ENCODE assay signal across 17 cellular contexts in genomic region chr4:21947768-21948346, GRCh38. TPM values are rescaled to one million over a fixed set of nuclear protein-coding genes. Genes with fewer than 3 reads are reported as not detected.
DNase-seq lines count a peak whose midpoint lies in the region; ATAC-seq and TF ChIP-seq lines count a peak whose summit lies in the region.
"Had no signal": no experiment of that assay in that cellular context is flagged by ENCODE, and none has a peak within 500 bp of the region (broad histone marks: within the 10 kb centered on the region; RNA-seq: fewer than 3 reads in every experiment).

No MANE protein-coding gene starts in this region.

- H2BK12ac ChIP-seq in mesenchymal stem cell (ENCODE audit: low read length in 2 of 2) = no peak overlapping the region

- H3K36me3 Mint-ChIP-seq in activated naive CD8-positive, alpha-beta T cell = no peaks in the 10 kb centered on the region
- H3K36me3 Mint-ChIP-seq in activated naive CD8-positive, alpha-beta T cell treated with anti-CD3 and anti-CD28 coated beads, Interleukin-2, amount 50 U/mL, for 24 hours (ENCODE audit: low read depth) = no peaks in the 10 kb centered on the region

- no peak overlapping the region for H4K8ac ChIP-seq in mesenchymal stem cell (ENCODE audit: low read length)

- no peak overlapping the region for H4K91ac ChIP-seq in mesenchymal stem cell (ENCODE audit: low read length)

- H2AFZ ChIP-seq in mesenchymal stem cell (ENCODE audit: low read depth, low read length) = no peak overlapping the region

- H3K36me3 ChIP-seq in mesenchymal stem cell (ENCODE audit: control insufficient read depth in 1 of 2, insufficient read depth in 2 of 2, low read depth in 1 of 2, low read length in 2 of 2) = no peaks in the 10 kb centered on the region
- no peaks in the 10 kb centered on the region for H3K36me3 ChIP-seq in stomach
- H3K36me3 ChIP-seq in lower lobe of right lung = no peaks in the 10 kb centered on the region
- H3K36me3 ChIP-seq: SJSA1 had no signal

- no peaks in the 10 kb centered on the region for H3K9me3 Mint-ChIP-seq in activated naive CD8-positive, alpha-beta T cell (ENCODE audit: low read depth)
- peaks cover 4% of the 10 kb centered on the region for H3K9me3 Mint-ChIP-seq in activated naive CD8-positive, alpha-beta T cell treated with anti-CD3 and anti-CD28 coated beads, Interleukin-2, amount 50 U/mL, for 24 hours
- H3K9me3 Mint-ChIP-seq: activated B cell treated with CpG ODN at 0.5 μM for 24 hours had no signal

- H3K79me1 ChIP-seq in mesenchymal stem cell (replicated peaks; ENCODE audit: low read length, poor library complexity, severe bottlenecking) = no peaks in the 10 kb centered on the region

- peak overlapping the region; percentile 77 for H3K4me3 Mint-ChIP-seq in activated naive CD8-positive, alpha-beta T cell
- H3K4me3 Mint-ChIP-seq in activated naive CD8-positive, alpha-beta T cell treated with anti-CD3 and anti-CD28 coated beads, Interleukin-2, amount 50 U/mL, for 24 hours = no peak overlapping the region
- H3K4me3 Mint-ChIP-seq: activated B cell treated with CpG ODN at 0.5 μM for 24 hours had no signal

- no peak for ATAC-seq in activated naive CD8-positive, alpha-beta T cell treated with anti-CD3 and anti-CD28 coated beads, Interleukin-2, amount 50 U/mL, for 24 hours
- ATAC-seq in omental fat pad (ENCODE audit: low FRiP score) (no peak), lower lobe of right lung (no peak)
- ATAC-seq: A549 had no signal

- no peak overlapping the region for H2BK15ac ChIP-seq in mesenchymal stem cell (ENCODE audit: low read depth, poor library complexity, severe bottlenecking)

- H3K27me3 ChIP-seq in mesenchymal stem cell (ENCODE audit: control insufficient read depth in 1 of 2, insufficient read depth in 1 of 2, low read length in 2 of 2) = peaks cover 26 to 27% of the 10 kb centered on the region in 2 experiments
- peaks cover 0 to 35% (median 18%) of the 10 kb centered on the region in 3 donors for H3K27me3 ChIP-seq in stomach
- H3K27me3 ChIP-seq in lower lobe of right lung (ENCODE audit: low read depth) = peaks cover 15% of the 10 kb centered on the region

- no peak for TF ChIP-seq EP300 in stomach (IDR thresholded peaks at IDR 0.05)

- H3K4me3 ChIP-seq in mesenchymal stem cell (ENCODE audit: insufficient read depth in 1 of 2, low read depth in 1 of 2, low read length in 2 of 2) (peak overlapping the region; percentile 64 to 84), stomach (peak overlapping the region in 3 of 4 donors; percentile 15 to 39 (median 24)), lower lobe of right lung (no peak overlapping the region)
- H3K4me3 ChIP-seq: A549, SJSA1 had no signal

- no peak for TF ChIP-seq CTCF in stomach (IDR thresholded peaks at IDR 0.05)
- TF ChIP-seq CTCF in omental fat pad (IDR thresholded peaks at IDR 0.05) = no peak
- TF ChIP-seq CTCF in lower lobe of right lung (IDR thresholded peaks at IDR 0.05) = no peak

- peak overlapping the region; percentile 54 for H3K9ac ChIP-seq in mesenchymal stem cell (ENCODE audit: low read length)

- peaks cover 7% of the 10 kb centered on the region for H3K4me1 Mint-ChIP-seq in activated naive CD8-positive, alpha-beta T cell (ENCODE audit: low read depth)
- no peaks in the 10 kb centered on the region for H3K4me1 Mint-ChIP-seq in activated naive CD8-positive, alpha-beta T cell treated with anti-CD3 and anti-CD28 coated beads, Interleukin-2, amount 50 U/mL, for 24 hours
- H3K4me1 Mint-ChIP-seq: activated B cell treated with CpG ODN at 0.5 μM for 24 hours had no signal

- no peak overlapping the region for H3K23ac ChIP-seq in mesenchymal stem cell (ENCODE audit: low read length in 2 of 2)

- WGBS in mesenchymal stem cell = 53% methylated on average over 19 of the region's 19 CpGs
- WGBS in stomach, 5 donors = 25 to 35% (median 32%) methylated on average over 19 of the region's 19 CpGs

- no peak overlapping the region for H2AK5ac ChIP-seq in mesenchymal stem cell (ENCODE audit: low read length, severe bottlenecking)

- H3K14ac ChIP-seq in mesenchymal stem cell (ENCODE audit: low read length in 2 of 2) = no peak overlapping the region

- peaks cover 12% of the 10 kb centered on the region for H3K4me1 ChIP-seq in mesenchymal stem cell (ENCODE audit: control insufficient read depth, insufficient read depth, low read depth, low read length)
- peaks cover 0 to 12% (median 3%) of the 10 kb centered on the region in 4 donors for H3K4me1 ChIP-seq in stomach
- no peaks in the 10 kb centered on the region for H3K4me1 ChIP-seq in lower lobe of right lung
- H3K4me1 ChIP-seq: A549, SJSA1 had no signal

- no peak overlapping the region for H3K18ac ChIP-seq in mesenchymal stem cell (ENCODE audit: low read depth in 1 of 2, low read length in 2 of 2)

- intact Hi-C loops in stomach (cut with DNase I; ENCODE audit: low total_unique reads) (no loop called here), lower lobe of right lung (cut with DNase I) (no loop called here)

- no peak overlapping the region for H2BK5ac ChIP-seq in mesenchymal stem cell (ENCODE audit: low read depth, low read length, poor library complexity, severe bottlenecking)

- H3K27me3 Mint-ChIP-seq in activated naive CD8-positive, alpha-beta T cell = peaks cover 39% of the 10 kb centered on the region
- peaks cover 30% of the 10 kb centered on the region for H3K27me3 Mint-ChIP-seq in activated naive CD8-positive, alpha-beta T cell treated with anti-CD3 and anti-CD28 coated beads, Interleukin-2, amount 50 U/mL, for 24 hours

- no peak for DNase-seq in activated naive CD8-positive, alpha-beta T cell treated with anti-CD3 and anti-CD28 coated beads, Interleukin-2, amount 50 U/mL, for 24 hours
- DNase-seq in cerebellar cortex (ENCODE audit: low spot score) (peak; percentile 57), mesenchymal stem cell (no peak), stomach (no peak), omental fat pad (ENCODE audit: low spot score) (no peak), NCI-H226 (no peak), lower lobe of right lung (no peak)
- DNase-seq: activated B cell treated with CpG ODN at 0.5 μM for 24 hours; activated naive CD4-positive, alpha-beta T cell treated with Interleukin-2 at 50 U/mL for 16 hours; DND-41; effector CD4-positive, alpha-beta T cell; hippocampal formation; NCI-H526 treated with DMSO at 0.1 percent for 48 hours had no signal

- H3K9me3 ChIP-seq in mesenchymal stem cell (ENCODE audit: control insufficient read depth, low read length) (no peaks in the 10 kb centered on the region), stomach (no peaks in the 10 kb centered on the region), lower lobe of right lung (no peaks in the 10 kb centered on the region)
- H3K9me3 ChIP-seq: A549, SJSA1 had no signal

- no peak overlapping the region for H3K4ac ChIP-seq in mesenchymal stem cell (ENCODE audit: low read depth in 1 of 2, low read length in 2 of 2)

- H3K27ac Mint-ChIP-seq in activated naive CD8-positive, alpha-beta T cell = no peak overlapping the region
- H3K27ac Mint-ChIP-seq in activated naive CD8-positive, alpha-beta T cell treated with anti-CD3 and anti-CD28 coated beads, Interleukin-2, amount 50 U/mL, for 24 hours = no peak overlapping the region
- H3K27ac Mint-ChIP-seq: activated B cell treated with CpG ODN at 0.5 μM for 24 hours had no signal

- H3K4me2 ChIP-seq in mesenchymal stem cell (ENCODE audit: low read length, poor library complexity, severe bottlenecking) = peak overlapping the region; percentile 75
- H3K4me2 ChIP-seq: A549 had no signal

- no peak overlapping the region for H2BK120ac ChIP-seq in mesenchymal stem cell (ENCODE audit: low read depth, low read length)

- no peak for TF ChIP-seq POLR2A in stomach (IDR thresholded peaks at IDR 0.05)

- no peak overlapping the region for H3K27ac ChIP-seq in mesenchymal stem cell (ENCODE audit: low read length, poor library complexity, severe bottlenecking)
- H3K27ac ChIP-seq in stomach = no peak overlapping the region
- no peak overlapping the region for H3K27ac ChIP-seq in lower lobe of right lung
- H3K27ac ChIP-seq: A549, SJSA1 had no signal

RNA-seq across cellular contexts. Expression of gene KCNIP4, which starts 0.7 kb away (rescaled TPM):
- polyA plus RNA-seq in mesenchymal stem cell (2013, experiment 1 of 2) = 0.86 TPM
- polyA plus RNA-seq in mesenchymal stem cell (2013, experiment 2 of 2) = 0.59 TPM
- 1 to 10 TPM in 2 of 5 donors, not detected in 3; 1.2 to 1.8 TPM for total RNA-seq in stomach
- 1 to 10 TPM in 1 of 3 donors, under 1 TPM in 1, not detected in 1; 0.23 to 1.4 TPM for polyA plus RNA-seq in stomach
- total RNA-seq in omental fat pad = under 1 TPM in 1 of 4 donors, not detected in 3; 0.37 TPM
- total RNA-seq in lower lobe of right lung = not detected
- total RNA-seq: activated B cell treated with CpG ODN at 0.5 μM for 24 hours, myocyte, SJSA1 had no signal
- polyA plus RNA-seq: A549 had no signal
